In the genomic region with DNA sequence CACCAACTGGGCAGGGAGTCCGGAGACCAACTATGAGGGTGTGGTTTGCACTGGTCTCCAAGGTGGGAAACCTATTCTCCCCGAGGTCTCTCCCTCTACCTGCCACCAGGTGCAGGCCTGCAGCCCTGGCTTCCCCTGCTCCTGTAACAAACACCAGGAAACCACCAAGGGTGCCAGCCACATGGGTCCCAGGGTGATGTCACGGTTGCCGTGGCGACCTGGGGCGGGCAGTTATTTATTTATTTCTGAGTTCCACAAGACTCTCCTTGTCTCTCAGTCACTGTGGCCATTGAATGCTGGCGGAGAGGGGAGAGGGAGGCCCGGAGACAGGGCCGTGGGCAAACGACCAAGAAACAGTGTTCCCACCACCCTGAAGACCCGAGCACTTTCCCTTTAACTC, we compare ENCODE assay signal across 12 cellular contexts. TPM values are rescaled to one million over a fixed set of nuclear protein-coding genes. Genes with fewer than 3 reads are reported as not detected.
A peak's percentile ranks its signal among the peaks of the same experiment; 100 is the strongest.
DNase-seq lines count a peak whose midpoint lies in the region; ATAC-seq and TF ChIP-seq lines count a peak whose summit lies in the region.
"Had no signal": no experiment of that assay in that cellular context is flagged by ENCODE, and none has a peak within 500 bp of the region (broad histone marks: within the 10 kb centered on the region; RNA-seq: fewer than 3 reads in every experiment).

No MANE protein-coding gene starts in this region.

- H3K4me3 Mint-ChIP-seq in activated CD8-positive, alpha-beta T cell treated with anti-CD3 and anti-CD28 coated beads for 36 hours: no peak overlapping the region
- H3K4me3 Mint-ChIP-seq in stimulated activated naive B cell treated with anti-CD40 and anti-IgM and Interleukin-4, amounts not matched to agents 10 μg/mL and 1 μg/mL and 100 μg/mL, for 72 hours: no peak overlapping the region
- no peak overlapping the region for H3K4me3 Mint-ChIP-seq in activated CD8-positive, alpha-beta memory T cell treated with anti-CD3 and anti-CD28 coated beads, Interleukin-2, amount 10 ng/mL, durations not matched to agents 7 days and 5 days

- peak; percentile 91 for DNase-seq in DMS153 (lab: John Stamatoyannopoulos, UW)
- peak; percentile 33 for DNase-seq in NB4 (ENCODE audit: low read depth)
- peak; percentile 9 for DNase-seq in activated CD8-positive, alpha-beta T cell treated with anti-CD3 and anti-CD28 coated beads for 36 hours
- peak; percentile 60 for DNase-seq in middle frontal gyrus (ENCODE audit: extremely low spot score, low spot score)
- DNase-seq in stimulated activated naive B cell treated with anti-CD40 and anti-IgM and Interleukin-4, amounts not matched to agents 10 μg/mL and 1 μg/mL and 100 μg/mL, for 72 hours: no peak
- DNase-seq in thyroid gland: no peak
- DNase-seq in activated CD8-positive, alpha-beta memory T cell treated with anti-CD3 and anti-CD28 coated beads, Interleukin-2, amount 10 ng/mL, durations not matched to agents 7 days and 5 days: no peak
- DNase-seq: heart left ventricle, MG63 had no signal

- TF ChIP-seq POLR2A in NB4 (IDR thresholded peaks at IDR 0.05; ENCODE audit: extremely low read depth, insufficient read length): no peak
- no peak for TF ChIP-seq POLR2A in thyroid gland (IDR thresholded peaks at IDR 0.05)

- no peaks in the 10 kb centered on the region for H3K9me3 ChIP-seq in thyroid gland
- H3K9me3 ChIP-seq: heart left ventricle, MG63 had no signal

- 38 to 44% methylated on average over 11 of the region's 11 CpGs for WGBS in thyroid gland, 2 donors

- H3K4me3 ChIP-seq in NB4 (ENCODE audit: low read depth, low read length) (no peak overlapping the region), thyroid gland (replicated peaks in 1 of 3) (no peak overlapping the region)
- H3K4me3 ChIP-seq: heart left ventricle, MG63 had no signal

- H3K27ac ChIP-seq in thyroid gland: no peak overlapping the region
- H3K27ac ChIP-seq: heart left ventricle, parathyroid adenoma had no signal

- no peaks in the 10 kb centered on the region for H3K4me1 Mint-ChIP-seq in activated CD8-positive, alpha-beta T cell treated with anti-CD3 and anti-CD28 coated beads for 36 hours (ENCODE audit: low read depth)
- no peaks in the 10 kb centered on the region for H3K4me1 Mint-ChIP-seq in stimulated activated naive B cell treated with anti-CD40 and anti-IgM and Interleukin-4, amounts not matched to agents 10 μg/mL and 1 μg/mL and 100 μg/mL, for 72 hours
- H3K4me1 Mint-ChIP-seq in activated CD8-positive, alpha-beta memory T cell treated with anti-CD3 and anti-CD28 coated beads, Interleukin-2, amount 10 ng/mL, durations not matched to agents 7 days and 5 days: no peaks in the 10 kb centered on the region

- POLR2A ChIA-PET in activated CD8-positive, alpha-beta T cell treated with anti-CD3 and anti-CD28 coated beads for 36 hours (lab: Charles Lee): no interaction called here

- H3K4me1 ChIP-seq in thyroid gland: no peaks in the 10 kb centered on the region
- H3K4me1 ChIP-seq: heart left ventricle, parathyroid adenoma had no signal

- H3K27me3 Mint-ChIP-seq in activated CD8-positive, alpha-beta T cell treated with anti-CD3 and anti-CD28 coated beads for 36 hours: no peaks in the 10 kb centered on the region
- peaks cover 0 to 11% of the 10 kb centered on the region in 2 donors for H3K27me3 Mint-ChIP-seq in stimulated activated naive B cell treated with anti-CD40 and anti-IgM and Interleukin-4, amounts not matched to agents 10 μg/mL and 1 μg/mL and 100 μg/mL, for 72 hours
- H3K27me3 Mint-ChIP-seq in activated CD8-positive, alpha-beta memory T cell treated with anti-CD3 and anti-CD28 coated beads, Interleukin-2, amount 10 ng/mL, durations not matched to agents 7 days and 5 days: no peaks in the 10 kb centered on the region

- H3K9me3 Mint-ChIP-seq in activated CD8-positive, alpha-beta T cell treated with anti-CD3 and anti-CD28 coated beads for 36 hours: no peaks in the 10 kb centered on the region
- no peaks in the 10 kb centered on the region for H3K9me3 Mint-ChIP-seq in stimulated activated naive B cell treated with anti-CD40 and anti-IgM and Interleukin-4, amounts not matched to agents 10 μg/mL and 1 μg/mL and 100 μg/mL, for 72 hours
- no peaks in the 10 kb centered on the region for H3K9me3 Mint-ChIP-seq in activated CD8-positive, alpha-beta memory T cell treated with anti-CD3 and anti-CD28 coated beads, Interleukin-2, amount 10 ng/mL, durations not matched to agents 7 days and 5 days (ENCODE audit: low read depth)

- CTCF ChIA-PET in activated CD8-positive, alpha-beta T cell treated with anti-CD3 and anti-CD28 coated beads for 36 hours (lab: Charles Lee): interaction anchor here (1.0 kb wide), 1 partner anchor 48 kb away, joined by 4 read pairs; a partner anchor contains a TSS
- CTCF ChIA-PET in activated CD8-positive, alpha-beta memory T cell treated with anti-CD3 and anti-CD28 coated beads, Interleukin-2, amount 10 ng/mL, durations not matched to agents 7 days and 5 days (lab: Charles Lee): no interaction called here

- TF ChIP-seq CTCF in NB4 (IDR thresholded peaks at IDR 0.05; ENCODE audit: low read depth, low read length): no peak
- TF ChIP-seq CTCF in activated CD8-positive, alpha-beta T cell treated with anti-CD3 and anti-CD28 coated beads for 36 hours (IDR thresholded peaks at IDR 0.05): no peak
- TF ChIP-seq CTCF in thyroid gland (IDR thresholded peaks at IDR 0.05): no peak

- H3K36me3 ChIP-seq in thyroid gland: no peaks in the 10 kb centered on the region
- H3K36me3 ChIP-seq: heart left ventricle, MG63 had no signal

- intact Hi-C loops in activated CD8-positive, alpha-beta T cell treated with anti-CD3 and anti-CD28 coated beads for 36 hours (cut with micrococcal nuclease): no loop called here
- intact Hi-C loops in thyroid gland (cut with DNase I): no loop called here

- ATAC-seq in activated CD8-positive, alpha-beta T cell treated with anti-CD3 and anti-CD28 coated beads for 36 hours: no peak
- ATAC-seq in stimulated activated naive B cell treated with anti-CD40 and anti-IgM and Interleukin-4, amounts not matched to agents 10 μg/mL and 1 μg/mL and 100 μg/mL, for 72 hours (replicated peaks): no peak
- ATAC-seq in GM18907 (IDR thresholded peaks at IDR 0.05; ENCODE audit: unreplicated experiment): no peak
- no peak for ATAC-seq in activated CD8-positive, alpha-beta memory T cell treated with anti-CD3 and anti-CD28 coated beads, Interleukin-2, amount 10 ng/mL, durations not matched to agents 7 days and 5 days
- ATAC-seq: heart left ventricle had no signal

- no peak overlapping the region for H3K27ac Mint-ChIP-seq in activated CD8-positive, alpha-beta T cell treated with anti-CD3 and anti-CD28 coated beads for 36 hours
- no peak overlapping the region for H3K27ac Mint-ChIP-seq in stimulated activated naive B cell treated with anti-CD40 and anti-IgM and Interleukin-4, amounts not matched to agents 10 μg/mL and 1 μg/mL and 100 μg/mL, for 72 hours
- H3K27ac Mint-ChIP-seq in activated CD8-positive, alpha-beta memory T cell treated with anti-CD3 and anti-CD28 coated beads, Interleukin-2, amount 10 ng/mL, durations not matched to agents 7 days and 5 days: no peak overlapping the region

- no peaks in the 10 kb centered on the region for H3K27me3 ChIP-seq in thyroid gland
- H3K27me3 ChIP-seq: MG63 had no signal

- no peaks in the 10 kb centered on the region for H3K36me3 Mint-ChIP-seq in activated CD8-positive, alpha-beta T cell treated with anti-CD3 and anti-CD28 coated beads for 36 hours (ENCODE audit: low read depth)
- H3K36me3 Mint-ChIP-seq in stimulated activated naive B cell treated with anti-CD40 and anti-IgM and Interleukin-4, amounts not matched to agents 10 μg/mL and 1 μg/mL and 100 μg/mL, for 72 hours: no peaks in the 10 kb centered on the region
- H3K36me3 Mint-ChIP-seq in activated CD8-positive, alpha-beta memory T cell treated with anti-CD3 and anti-CD28 coated beads, Interleukin-2, amount 10 ng/mL, durations not matched to agents 7 days and 5 days: no peaks in the 10 kb centered on the region

RNA-seq across cellular contexts. Expression of a gene that starts 27.1 kb away (rescaled TPM):
- not detected for total RNA-seq in activated CD8-positive, alpha-beta T cell treated with anti-CD3 and anti-CD28 coated beads for 36 hours
- total RNA-seq in thyroid gland: under 1 TPM in 1 of 4 donors, not detected in 3; 0.13 TPM
- total RNA-seq in activated CD8-positive, alpha-beta memory T cell treated with anti-CD3 and anti-CD28 coated beads, Interleukin-2, amount 10 ng/mL, durations not matched to agents 7 days and 5 days: not detected
- total RNA-seq: astrocyte, heart left ventricle had no signal

RNA-seq across cellular contexts. Expression of a gene that starts 48.4 kb away (rescaled TPM):
- under 1 TPM; 0.65 to 0.77 TPM for total RNA-seq in activated CD8-positive, alpha-beta T cell treated with anti-CD3 and anti-CD28 coated beads for 36 hours
- total RNA-seq in thyroid gland: 10 to 100 TPM in 1 of 4 donors, 1 to 10 TPM in 3; 4.9 to 11.1 (median 7.1) TPM
- under 1 TPM in 1 of 2 experiments, not detected in 1; 0.12 TPM for total RNA-seq in activated CD8-positive, alpha-beta memory T cell treated with anti-CD3 and anti-CD28 coated beads, Interleukin-2, amount 10 ng/mL, durations not matched to agents 7 days and 5 days

Comparison
In these comparisons a context has a peak if more than half of its experiments do, and no peak if none do; other contexts are left out.
1. DNase-seq: peak in DMS153 (single experiment), NB4 (single experiment), activated CD8-positive, alpha-beta T cell treated with anti-CD3 and anti-CD28 coated beads for 36 hours (single experiment) and middle frontal gyrus (single experiment); none in stimulated activated naive B cell treated with anti-CD40 and anti-IgM and Interleukin-4, amounts not matched to agents 10 μg/mL and 1 μg/mL and 100 μg/mL, for 72 hours (single experiment), thyroid gland (0 of 2) and activated CD8-positive, alpha-beta memory T cell treated with anti-CD3 and anti-CD28 coated beads, Interleukin-2, amount 10 ng/mL, durations not matched to agents 7 days and 5 days (single experiment).